Comparison of ENCODE assay signal across 8 cellular contexts in the genomic region with DNA sequence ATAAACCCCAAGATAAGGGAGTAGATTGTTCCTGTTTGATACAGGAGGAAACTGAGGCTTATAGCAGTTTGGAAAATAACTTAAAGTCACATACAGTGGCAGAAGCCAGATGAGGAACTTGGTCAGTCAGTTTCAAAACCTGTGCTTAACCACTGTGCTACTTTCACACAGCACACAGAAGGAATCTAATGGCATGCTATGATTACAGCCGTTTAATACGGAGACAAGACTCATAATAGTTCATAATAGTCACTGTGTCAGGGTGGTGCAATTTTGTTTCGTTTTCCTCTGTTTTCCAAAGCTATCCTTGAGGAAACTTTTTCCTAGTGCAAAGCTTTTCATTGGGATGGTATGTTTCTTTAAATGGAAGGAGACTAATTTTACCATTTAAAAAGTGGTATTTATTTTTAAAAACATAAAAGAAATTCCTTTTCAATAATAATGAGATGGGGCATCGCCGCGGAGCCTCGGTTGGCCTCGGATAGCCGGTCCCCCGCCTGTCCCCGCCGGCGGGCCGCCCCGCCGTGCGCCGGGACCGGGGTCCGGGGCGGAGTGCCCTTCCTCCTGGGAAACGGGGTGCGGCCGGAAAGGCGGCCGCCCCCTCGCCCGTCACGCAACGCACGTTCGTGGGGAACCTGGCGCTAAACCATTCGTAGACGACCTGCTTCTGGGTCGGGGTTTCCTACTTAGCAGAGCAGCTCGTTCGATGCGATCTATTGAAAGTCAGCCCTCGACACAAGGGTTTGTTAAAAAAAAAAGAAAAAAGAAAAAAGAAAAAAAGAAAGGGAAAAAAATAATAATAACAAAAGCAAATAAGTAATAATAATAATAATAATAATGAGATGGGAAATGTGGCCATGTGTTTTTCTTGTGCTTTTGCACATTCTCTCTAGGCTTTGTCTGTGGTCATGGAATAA.
DNase-seq lines count a peak whose midpoint lies in the region; ATAC-seq and TF ChIP-seq lines count a peak whose summit lies in the region.

No MANE protein-coding gene starts in this region.

- peak overlapping the region; percentile 56 for H3K4me3 ChIP-seq in GM23338
- H3K4me3 ChIP-seq in endocrine pancreas (ENCODE audit: control insufficient read depth, insufficient read depth, low read length) = peak overlapping the region; percentile 84
- no peak overlapping the region for H3K4me3 ChIP-seq in parathyroid adenoma (ENCODE audit: low read depth, low read length)

- peak overlapping the region; percentile 32 for H3K9ac ChIP-seq in endocrine pancreas (ENCODE audit: control insufficient read depth, insufficient read depth, low read length)
- H3K9ac ChIP-seq in parathyroid adenoma = no peak overlapping the region

- H3K27ac Mint-ChIP-seq in GM23338 = no peak overlapping the region

- ATAC-seq in GM23338 (peak; percentile 64), HG02763 (IDR thresholded peaks at IDR 0.05; ENCODE audit: unreplicated experiment) (no peak), HG03039 (IDR thresholded peaks at IDR 0.05; ENCODE audit: unreplicated experiment) (no peak)

- no peak for TF ChIP-seq CTCF in GM13977 (IDR thresholded peaks at IDR 0.05; ENCODE audit: extremely low read depth, insufficient read depth, missing control alignments)
- no peak for TF ChIP-seq CTCF in GM23338 (conservative IDR thresholded peaks at IDR 0.05; ENCODE audit: low read depth in 2 of 2)
- no peak for TF ChIP-seq CTCF in parathyroid adenoma (IDR thresholded peaks at IDR 0.05)

- H3K9me3 ChIP-seq in endocrine pancreas (ENCODE audit: control insufficient read depth, low read length) (no peaks in the 10 kb centered on the region), parathyroid adenoma (ENCODE audit: control insufficient read depth, low read length) (no peaks in the 10 kb centered on the region)

- peak overlapping the region; percentile 63 for H3K4me3 Mint-ChIP-seq in GM23338

- H2AFZ ChIP-seq in GM23338 = peak overlapping the region; percentile 91
- peak overlapping the region; percentile 68 for H2AFZ ChIP-seq in parathyroid adenoma

- no peaks in the 10 kb centered on the region; the same call in 2 of the 3 replicates for H3K9me3 Mint-ChIP-seq in GM23338

- H3K36me3 ChIP-seq in GM23338 (ENCODE audit: insufficient read depth) (no peaks in the 10 kb centered on the region), endocrine pancreas (ENCODE audit: control insufficient read depth, insufficient read depth, low read length) (no peaks in the 10 kb centered on the region), parathyroid adenoma (ENCODE audit: control insufficient read depth, insufficient read depth, low read length) (no peaks in the 10 kb centered on the region)

- H3K4me1 ChIP-seq in GM23338 (ENCODE audit: insufficient read depth) (peaks cover 7% of the 10 kb centered on the region), endocrine pancreas (ENCODE audit: control insufficient read depth, insufficient read depth, low read length) (no peaks in the 10 kb centered on the region), parathyroid adenoma (no peaks in the 10 kb centered on the region)

- H3K27me3 ChIP-seq in GM23338 (ENCODE audit: insufficient read depth) (peaks cover 11% of the 10 kb centered on the region; the same call in 1 of the 2 replicates), endocrine pancreas (ENCODE audit: control insufficient read depth, insufficient read depth, low read length) (no peaks in the 10 kb centered on the region), parathyroid adenoma (ENCODE audit: control insufficient read depth, insufficient read depth, low read length) (no peaks in the 10 kb centered on the region)

- H3K4me1 Mint-ChIP-seq in GM23338 = peaks cover 10% of the 10 kb centered on the region; the same call in 2 of the 3 replicates

- H3K36me3 Mint-ChIP-seq in GM23338 (ENCODE audit: low read depth) = no peaks in the 10 kb centered on the region

- no peaks in the 10 kb centered on the region for H3K79me2 ChIP-seq in GM23338 (replicated peaks; ENCODE audit: insufficient read depth)
- H3K79me2 ChIP-seq in parathyroid adenoma = no peaks in the 10 kb centered on the region

- no peaks in the 10 kb centered on the region for H4K20me1 ChIP-seq in GM23338 (replicated peaks; ENCODE audit: insufficient read depth)

- H3F3A ChIP-seq in GM23338 (replicated peaks; ENCODE audit: low read depth) = no peaks in the 10 kb centered on the region; the same call in 1 of the 2 replicates

- no peak overlapping the region for H3K27ac ChIP-seq in GM23338 (ENCODE audit: low read depth)
- peak overlapping the region; percentile 32 for H3K27ac ChIP-seq in parathyroid adenoma

- peaks cover 7% of the 10 kb centered on the region for H3K27me3 Mint-ChIP-seq in GM23338 (ENCODE audit: insufficient read depth, low read depth, poor library complexity)

- DNase-seq in GM13977 (ENCODE audit: low spot score) (peak; percentile 54), GM23338 (ENCODE audit: low spot score) (peak; percentile 14), NCI-H748 (lab: John Stamatoyannopoulos, UW; ENCODE audit: unreplicated experiment) (peak; percentile 60), SW 1271 (lab: John Stamatoyannopoulos, UW) (no peak)

- in situ Hi-C loops in GM13977 (cut with MboI; ENCODE audit: low pct_unique_long_range_greater_than_20kb, low sequenced_read_pairs, unreplicated experiment) = no loop called here

- H3K9me2 ChIP-seq in GM23338 (ENCODE audit: insufficient read depth) = no peaks in the 10 kb centered on the region

- H3K4me2 ChIP-seq in GM23338 (peak overlapping the region; percentile 75), parathyroid adenoma (ENCODE audit: low read length) (no peak overlapping the region)

TF ChIP-seq in GM23338, 12 proteins besides CTCF, POLR2A, EP300 and RAD21:
- TF ChIP-seq POLR2AphosphoS5 (IDR thresholded peaks at IDR 0.05; ENCODE audit: low read depth) (no peak), EZH2phosphoT487 (IDR thresholded peaks at IDR 0.05; ENCODE audit: unreplicated experiment) (no peak), ZNF462 (CRISPR knock-in tag; IDR thresholded peaks at IDR 0.05) (no peak)

Comparison
In these comparisons a context has a peak if more than half of its experiments do, and no peak if none do; other contexts are left out.
1. DNase-seq: peak in GM13977 (single experiment), GM23338 (single experiment) and NCI-H748 (single experiment); none in SW 1271 (0 of 2).